12 cellular contexts compared by ENCODE assay signal in the genomic region with DNA sequence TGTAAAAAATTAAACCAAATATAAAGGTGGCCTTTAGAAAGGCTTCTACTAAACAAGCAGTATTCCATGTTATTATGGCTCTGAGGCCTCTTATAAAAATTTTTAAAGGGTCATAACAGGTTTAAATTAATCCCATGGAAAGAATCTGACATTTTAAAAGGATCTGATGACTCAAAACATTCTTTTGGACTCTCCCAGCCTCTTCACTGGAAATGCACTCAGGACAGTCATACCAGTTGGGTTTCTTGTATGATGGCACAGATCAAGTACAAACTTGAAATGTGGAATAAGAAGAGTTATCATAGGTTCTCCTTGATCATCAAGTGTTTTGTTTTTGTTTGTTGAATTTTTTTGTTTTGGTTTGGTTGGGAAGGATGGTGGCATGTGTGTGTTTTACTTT. TPM values are rescaled to one million over a fixed set of nuclear protein-coding genes. Genes with fewer than 3 reads are reported as not detected.
DNase-seq lines count a peak whose midpoint lies in the region; ATAC-seq and TF ChIP-seq lines count a peak whose summit lies in the region.
"Had no signal": no experiment of that assay in that cellular context is flagged by ENCODE, and none has a peak within 500 bp of the region (broad histone marks: within the 10 kb centered on the region; RNA-seq: fewer than 3 reads in every experiment).

No MANE protein-coding gene starts in this region.

- peaks cover 98% of the 10 kb centered on the region for H3K79me2 ChIP-seq in Karpas-422 (ENCODE audit: low read length)

- no peak overlapping the region for H3K4me2 ChIP-seq in Karpas-422 (ENCODE audit: low read depth, low read length, poor library complexity, severe bottlenecking)

- DNase-seq in AG09319 (ENCODE audit: extremely low read depth, low read depth), result peak; percentile 29
- no peak for DNase-seq in Karpas-422
- no peak for DNase-seq in coronary artery (ENCODE audit: low spot score)
- DNase-seq in mucosa of descending colon, result no peak
- DNase-seq in H4 (ENCODE audit: low spot score), result no peak
- no peak for DNase-seq in NCI-H345 (lab: John Stamatoyannopoulos, UW)
- DNase-seq in activated CD4-positive, alpha-beta T cell treated with anti-CD3 and anti-CD28 coated beads for 48 hours, result no peak
- DNase-seq: hippocampal formation, NCI-H69 had no signal

- ATAC-seq in mucosa of descending colon, result peak; percentile 67
- ATAC-seq in HG02884 (IDR thresholded peaks at IDR 0.05; ENCODE audit: unreplicated experiment), result no peak

- peak overlapping the region; percentile 0; the same call in 1 of the 2 replicates for H3K27ac ChIP-seq in Karpas-422 (ENCODE audit: low read length)
- peak overlapping the region; percentile 9 to 31 for H3K27ac ChIP-seq in coronary artery
- H3K27ac ChIP-seq: neutrophil had no signal

- no peaks in the 10 kb centered on the region for H3K27me3 ChIP-seq in Karpas-422 (ENCODE audit: low read length)
- H3K27me3 ChIP-seq: neutrophil had no signal

- H3K4me1 ChIP-seq in Karpas-422 (ENCODE audit: low read length) (peaks cover 22% of the 10 kb centered on the region), mucosa of descending colon (ENCODE audit: low read depth) (peaks cover 23% of the 10 kb centered on the region)

- intact Hi-C loops in mucosa of descending colon (cut with DNase I, micrococcal nuclease), result no loop called here

- H3K36me3 ChIP-seq in Karpas-422 (ENCODE audit: insufficient read depth, low read length) (no peaks in the 10 kb centered on the region), mucosa of descending colon (ENCODE audit: low read depth) (no peaks in the 10 kb centered on the region)

- no peaks in the 10 kb centered on the region for H4K20me1 ChIP-seq in Karpas-422 (ENCODE audit: insufficient read depth, low read depth, low read length)

- no peak overlapping the region for H3K9ac ChIP-seq in Karpas-422 (ENCODE audit: low read length)

- H3K4me3 ChIP-seq in Karpas-422 (ENCODE audit: low read length) (no peak overlapping the region), coronary artery (no peak overlapping the region), mucosa of descending colon (no peak overlapping the region)
- H3K4me3 ChIP-seq: K562 had no signal

- H3K9me2 ChIP-seq in Karpas-422 (replicated peaks; ENCODE audit: insufficient read depth, low read length), result no peaks in the 10 kb centered on the region

- H2AFZ ChIP-seq in Karpas-422 (ENCODE audit: low read length), result no peak overlapping the region

- H3K9me3 ChIP-seq in Karpas-422 (ENCODE audit: low read length), result no peaks in the 10 kb centered on the region
- no peaks in the 10 kb centered on the region for H3K9me3 ChIP-seq in mucosa of descending colon
- H3K9me3 ChIP-seq: neutrophil had no signal

- TF ChIP-seq CTCF in AG09319 (IDR thresholded peaks at IDR 0.05; ENCODE audit: low read depth, low read length) (no peak), coronary artery (IDR thresholded peaks at IDR 0.05) (no peak), mucosa of descending colon (IDR thresholded peaks at IDR 0.05) (no peak)

RNA-seq across cellular contexts. Expression of gene PPP2R5E, which starts 50.8 kb away (rescaled TPM):
- total RNA-seq in Karpas-422 (2014; rRNA removed; shearing (Covaris generic); ENCODE audit: low replicate concordance), result 25.6 and 58.3 TPM in 2 replicates
- total RNA-seq in mucosa of descending colon, result 10 to 100 TPM; 45.3 to 54.1 (median 51.6) TPM
- total RNA-seq in H4 (2014; rRNA removed; shearing (Covaris generic)), result 15.7 and 16.7 TPM in 2 replicates
